ENCODE assay signal across 8 cellular contexts in genomic region chr2:6917071-6917760, GRCh38. TPM values are rescaled to one million over a fixed set of nuclear protein-coding genes. Genes with fewer than 3 reads are reported as not detected.
A peak's percentile ranks its signal among the peaks of the same experiment; 100 is the strongest.
DNase-seq lines count a peak whose midpoint lies in the region; ATAC-seq and TF ChIP-seq lines count a peak whose summit lies in the region.

Gene RNF144A, plus strand, starts transcription at chr2:6917412. Its CDS starts 79,515 bp downstream, at chr2:6996927.

- DNase-seq in AG08395 (ENCODE audit: low spot score), result peak; percentile 85
- peak; percentile 42 for DNase-seq in NCI-H774 (lab: John Stamatoyannopoulos, UW)
- peak; percentile 66 for DNase-seq in activated T-cell treated with anti-CD3 and anti-CD28 coated beads for 24 hours (ENCODE audit: low read depth)
- no peak for DNase-seq in epithelial cell of proximal tubule (ENCODE audit: low read depth)
- DNase-seq in stimulated activated effector memory CD8-positive, alpha-beta T cell treated with anti-CD3 and anti-CD28 coated beads, Interleukin-12 subunit alpha, Interleukin-12 subunit beta, amount 100 ng/mL, for 72 hours (ENCODE audit: low spot score in 2 of 2), result peak; percentile 82 to 89

- no peaks in the 10 kb centered on the region for H3K9me3 Mint-ChIP-seq in stimulated activated effector memory CD8-positive, alpha-beta T cell treated with anti-CD3 and anti-CD28 coated beads, Interleukin-12 subunit alpha, Interleukin-12 subunit beta, amount 100 ng/mL, for 72 hours

- TF ChIP-seq CTCF in epithelial cell of proximal tubule (conservative IDR thresholded peaks at IDR 0.05; ENCODE audit: low read depth, low read length), result no peak

- H3K4me3 Mint-ChIP-seq in stimulated activated effector memory CD8-positive, alpha-beta T cell treated with anti-CD3 and anti-CD28 coated beads, Interleukin-12 subunit alpha, Interleukin-12 subunit beta, amount 100 ng/mL, for 72 hours, result peak within 1 kb of the TSS; percentile 76

- H3K4me1 Mint-ChIP-seq in stimulated activated effector memory CD8-positive, alpha-beta T cell treated with anti-CD3 and anti-CD28 coated beads, Interleukin-12 subunit alpha, Interleukin-12 subunit beta, amount 100 ng/mL, for 72 hours, result peaks cover 67% of the 10 kb centered on the region

- peak within 1 kb of the TSS; percentile 77 for H3K27ac Mint-ChIP-seq in stimulated activated effector memory CD8-positive, alpha-beta T cell treated with anti-CD3 and anti-CD28 coated beads, Interleukin-12 subunit alpha, Interleukin-12 subunit beta, amount 100 ng/mL, for 72 hours

- ATAC-seq in GM18868 (IDR thresholded peaks at IDR 0.05; ENCODE audit: unreplicated experiment) (peak; percentile 78), HG03139 (IDR thresholded peaks at IDR 0.05; ENCODE audit: unreplicated experiment) (peak; percentile 75)
- peak; percentile 90 for ATAC-seq in stimulated activated effector memory CD8-positive, alpha-beta T cell treated with anti-CD3 and anti-CD28 coated beads, Interleukin-12 subunit alpha, Interleukin-12 subunit beta, amount 100 ng/mL, for 72 hours

- H3K9ac ChIP-seq in mucosa of stomach (ENCODE audit: low read length), result peak within 1 kb of the TSS; percentile 48

- no peaks in the 10 kb centered on the region for H3K36me3 ChIP-seq in mucosa of stomach (ENCODE audit: control insufficient read depth, insufficient read depth, low read length)

- H3K9me3 ChIP-seq in mucosa of stomach (ENCODE audit: control insufficient read depth, low read length), result no peaks in the 10 kb centered on the region

- peaks cover 12% of the 10 kb centered on the region for H3K36me3 Mint-ChIP-seq in stimulated activated effector memory CD8-positive, alpha-beta T cell treated with anti-CD3 and anti-CD28 coated beads, Interleukin-12 subunit alpha, Interleukin-12 subunit beta, amount 100 ng/mL, for 72 hours

- H3K4me3 ChIP-seq in epithelial cell of proximal tubule (ENCODE audit: low read depth, low read length) (peak within 1 kb of the TSS; percentile 54), mucosa of stomach (ENCODE audit: low read length) (peak within 1 kb of the TSS; percentile 12)

- H3K27me3 ChIP-seq in mucosa of stomach (ENCODE audit: control insufficient read depth, insufficient read depth, low read length), result peaks cover 6% of the 10 kb centered on the region

- H3K4me1 ChIP-seq in mucosa of stomach (ENCODE audit: control insufficient read depth, insufficient read depth, low read length), result no peaks in the 10 kb centered on the region

RNA-seq across cellular contexts. Expression of gene RNF144A, which starts in this region (rescaled TPM):
- total RNA-seq in epithelial cell of proximal tubule, result 14.1 and 17.4 TPM in 2 replicates
